Comparison of ENCODE assay signal across 1 cellular context in genomic region chr1:231422798-231423309, GRCh38.
TF ChIP-seq lines count a peak whose summit lies in the region.

No MANE protein-coding gene starts in this region.

TF ChIP-seq in HEK293, 187 proteins besides CTCF, POLR2A, EP300 and RAD21 (continued from another document):
- TF ChIP-seq ATF2 (tag by site-specific recombination; IDR thresholded peaks at IDR 0.05; ENCODE audit: low read depth): no peak
- TF ChIP-seq ZNF366 (tag by site-specific recombination; conservative IDR thresholded peaks at IDR 0.05): no peak
- TF ChIP-seq ZNF660 (tag by site-specific recombination; IDR thresholded peaks at IDR 0.05): no peak; the same call in 1 of the 2 replicates
- no peak for TF ChIP-seq HOXD13 (CRISPR knock-in tag; IDR thresholded peaks at IDR 0.05; ENCODE audit: borderline replicate concordance)
- TF ChIP-seq ZNF555 (tag by site-specific recombination; conservative IDR thresholded peaks at IDR 0.05): no peak
- TF ChIP-seq PRDM1 (tag by site-specific recombination; IDR thresholded peaks at IDR 0.05): no peak
- no peak; the same call in none of the 2 replicates for TF ChIP-seq IKZF3 (tag by site-specific recombination; IDR thresholded peaks at IDR 0.05)
- no peak for TF ChIP-seq ZNF521 (tag by site-specific recombination; IDR thresholded peaks at IDR 0.05)
- TF ChIP-seq BCL11A (tag by site-specific recombination; IDR thresholded peaks at IDR 0.05; ENCODE audit: low read depth): no peak
- no peak for TF ChIP-seq ZNF623 (tag by site-specific recombination; IDR thresholded peaks at IDR 0.05)
- no peak for TF ChIP-seq ZNF211 (tag by site-specific recombination; IDR thresholded peaks at IDR 0.05; ENCODE audit: low read depth)
- TF ChIP-seq ZNF549 (tag by site-specific recombination; IDR thresholded peaks at IDR 0.05): no peak
- TF ChIP-seq ZFP37 (tag by site-specific recombination; IDR thresholded peaks at IDR 0.05): 0 out of 2 replicates have a peak, but pooled peaks have one; percentile 14
- no peak; the same call in 1 of the 2 replicates for TF ChIP-seq ZBTB44 (tag by site-specific recombination; IDR thresholded peaks at IDR 0.05)
- TF ChIP-seq ZNF426 (tag by site-specific recombination; IDR thresholded peaks at IDR 0.05): no peak
- TF ChIP-seq ZFHX2 (tag by site-specific recombination; conservative IDR thresholded peaks at IDR 0.05): no peak
- TF ChIP-seq ZNF155 (tag by site-specific recombination; IDR thresholded peaks at IDR 0.05): no peak
- no peak for TF ChIP-seq ZNF701 (tag by site-specific recombination; IDR thresholded peaks at IDR 0.05)
